ENCODE assay signal across 16 cellular contexts in genomic region chr15:39720721-39721611, GRCh38.
DNase-seq lines count a peak whose midpoint lies in the region; ATAC-seq and TF ChIP-seq lines count a peak whose summit lies in the region.
"Had no signal": no experiment of that assay in that cellular context is flagged by ENCODE, and none has a peak within 500 bp of the region (broad histone marks: within the 10 kb centered on the region; RNA-seq: fewer than 3 reads in every experiment).

No MANE protein-coding gene starts in this region.

- H3K36me3 ChIP-seq in SJCRH30 = no peaks in the 10 kb centered on the region
- H3K36me3 ChIP-seq: gastrocnemius medialis had no signal

- peaks cover 31% of the 10 kb centered on the region for H3K4me1 Mint-ChIP-seq in type B pancreatic cell (ENCODE audit: unreplicated experiment)

- peak; percentile 57 for DNase-seq in NCI-H2171 treated with DMSO at 0.1 percent for 48 hours (lab: John Stamatoyannopoulos, UW)
- DNase-seq in NCI-H2171 (lab: John Stamatoyannopoulos, UW) = no peak
- DNase-seq in SJCRH30 = peak; percentile 25 to 62
- DNase-seq in fibroblast of the aortic adventitia (ENCODE audit: low read depth) = peak; percentile 92
- no peak for DNase-seq in type B pancreatic cell (ENCODE audit: extremely low spot score, unreplicated experiment)
- DNase-seq: 8988T; activated CD4-positive, alpha-beta T cell treated with anti-CD3 and anti-CD28 coated beads for 1 hour; gastrocnemius medialis; H7; left ventricle myocardium superior; stimulated activated CD4-positive, alpha-beta T cell treated with anti-CD3 and anti-CD28 coated beads, Interleukin-4, amount 100 ng/mL, for 1 hour; stimulated activated naive CD8-positive, alpha-beta T cell treated with anti-CD3 and anti-CD28 coated beads, Interleukin-15, amount 100 ng/mL, for 72 hours had no signal

- peak overlapping the region; percentile 78 for H3K27ac ChIP-seq in SJCRH30
- H3K27ac ChIP-seq: gastrocnemius medialis, KMS-11 had no signal

- ATAC-seq in GM19023 (IDR thresholded peaks at IDR 0.05; ENCODE audit: unreplicated experiment) (no peak), HG03280 (IDR thresholded peaks at IDR 0.05; ENCODE audit: unreplicated experiment) (no peak), GM18870 (IDR thresholded peaks at IDR 0.05; ENCODE audit: unreplicated experiment) (no peak)
- ATAC-seq: gastrocnemius medialis; left ventricle myocardium superior; stimulated activated naive CD8-positive, alpha-beta T cell treated with anti-CD3 and anti-CD28 coated beads, Interleukin-15, amount 100 ng/mL, for 72 hours had no signal

- no peak overlapping the region for H3K4me3 Mint-ChIP-seq in type B pancreatic cell
- H3K4me3 Mint-ChIP-seq: stimulated activated naive CD8-positive, alpha-beta T cell treated with anti-CD3 and anti-CD28 coated beads, Interleukin-15, amount 100 ng/mL, for 72 hours had no signal

- peak overlapping the region; percentile 3 for H3K27ac Mint-ChIP-seq in type B pancreatic cell
- H3K27ac Mint-ChIP-seq: stimulated activated naive CD8-positive, alpha-beta T cell treated with anti-CD3 and anti-CD28 coated beads, Interleukin-15, amount 100 ng/mL, for 72 hours had no signal

- no peaks in the 10 kb centered on the region for H3K9me3 Mint-ChIP-seq in type B pancreatic cell
- H3K9me3 Mint-ChIP-seq: stimulated activated naive CD8-positive, alpha-beta T cell treated with anti-CD3 and anti-CD28 coated beads, Interleukin-15, amount 100 ng/mL, for 72 hours had no signal

- H3K36me3 Mint-ChIP-seq in type B pancreatic cell = no peaks in the 10 kb centered on the region

- H3K4me1 ChIP-seq in SJCRH30 = peaks cover 44% of the 10 kb centered on the region
- H3K4me1 ChIP-seq: gastrocnemius medialis had no signal

- no peaks in the 10 kb centered on the region for H3K27me3 ChIP-seq in SJCRH30
- H3K27me3 ChIP-seq: gastrocnemius medialis had no signal

- H3K4me3 ChIP-seq in SJCRH30 (peak overlapping the region; percentile 0; the same call in 1 of the 2 replicates), fibroblast of the aortic adventitia (ENCODE audit: low read depth, low read length) (no peak overlapping the region)
- H3K4me3 ChIP-seq: gastrocnemius medialis had no signal

- no peaks in the 10 kb centered on the region for H3K27me3 Mint-ChIP-seq in type B pancreatic cell
- H3K27me3 Mint-ChIP-seq: stimulated activated naive CD8-positive, alpha-beta T cell treated with anti-CD3 and anti-CD28 coated beads, Interleukin-15, amount 100 ng/mL, for 72 hours had no signal

- TF ChIP-seq CTCF in fibroblast of the aortic adventitia (IDR thresholded peaks at IDR 0.05; ENCODE audit: insufficient read depth, low read length) (no peak), type B pancreatic cell (conservative IDR thresholded peaks at IDR 0.05) (no peak)

- H3K9me3 ChIP-seq in SJCRH30 (replicated peaks) = no peaks in the 10 kb centered on the region
- H3K9me3 ChIP-seq: gastrocnemius medialis had no signal

Comparison
In these comparisons a context has a peak if more than half of its experiments do, and no peak if none do; other contexts are left out.
1. DNase-seq: peak in NCI-H2171 treated with DMSO at 0.1 percent for 48 hours (single experiment), SJCRH30 (2 of 2) and fibroblast of the aortic adventitia (single experiment); none in NCI-H2171 (single experiment) and type B pancreatic cell (single experiment).